In genomic region chr9:126204708-126205225, GRCh38 we compare ENCODE assay signal across 1 cellular context.
TF ChIP-seq lines count a peak whose summit lies in the region.

No MANE protein-coding gene starts in this region.

TF ChIP-seq in IMR-90, 13 proteins besides CTCF, POLR2A, EP300 and RAD21 (continued from another document):
- TF ChIP-seq, protein P1, sequence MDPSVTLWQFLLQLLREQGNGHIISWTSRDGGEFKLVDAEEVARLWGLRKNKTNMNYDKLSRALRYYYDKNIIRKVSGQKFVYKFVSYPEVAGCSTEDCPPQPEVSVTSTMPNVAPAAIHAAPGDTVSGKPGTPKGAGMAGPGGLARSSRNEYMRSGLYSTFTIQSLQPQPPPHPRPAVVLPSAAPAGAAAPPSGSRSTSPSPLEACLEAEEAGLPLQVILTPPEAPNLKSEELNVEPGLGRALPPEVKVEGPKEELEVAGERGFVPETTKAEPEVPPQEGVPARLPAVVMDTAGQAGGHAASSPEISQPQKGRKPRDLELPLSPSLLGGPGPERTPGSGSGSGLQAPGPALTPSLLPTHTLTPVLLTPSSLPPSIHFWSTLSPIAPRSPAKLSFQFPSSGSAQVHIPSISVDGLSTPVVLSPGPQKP (IDR thresholded peaks at IDR 0.05; ENCODE audit: borderline replicate concordance, low read depth, low read length) = no peak
- TF ChIP-seq FOS (IDR thresholded peaks at IDR 0.05; ENCODE audit: low read depth, low read length) (no peak), USF2 (IDR thresholded peaks at IDR 0.05; ENCODE audit: low read depth, low read length) (no peak)
